18 cellular contexts compared by ENCODE assay signal in the genomic region with DNA sequence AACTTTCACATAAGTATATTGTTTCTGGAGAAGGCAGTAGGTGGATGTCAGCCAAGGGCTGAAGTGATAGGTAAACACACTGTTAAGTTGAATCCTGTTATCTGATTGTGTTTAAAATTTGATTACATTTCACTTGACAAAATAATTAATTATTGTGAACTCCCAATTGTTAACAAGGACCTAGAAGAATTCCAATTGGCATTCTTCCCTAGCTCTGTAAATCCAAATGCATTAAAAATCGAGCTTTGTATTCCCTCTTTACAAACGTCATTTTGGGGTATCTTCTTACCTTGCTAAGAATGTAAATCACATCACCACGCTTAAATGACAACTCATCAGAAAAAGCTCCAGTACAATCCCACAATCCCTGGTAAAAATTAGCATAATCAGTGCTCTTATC.
DNase-seq lines count a peak whose midpoint lies in the region; ATAC-seq lines count a peak whose summit lies in the region.
"Had no signal": no experiment of that assay in that cellular context is flagged by ENCODE, and none has a peak within 500 bp of the region (broad histone marks: within the 10 kb centered on the region; RNA-seq: fewer than 3 reads in every experiment).

No MANE protein-coding gene starts in this region.

- no peak overlapping the region for H3K4ac ChIP-seq in mesenchymal stem cell (ENCODE audit: low read depth in 1 of 2, low read length in 2 of 2)

- H3K27ac ChIP-seq in mesenchymal stem cell (ENCODE audit: low read length, poor library complexity, severe bottlenecking) = no peak overlapping the region
- H3K27ac ChIP-seq: 22Rv1, GM23248 had no signal

- no peak overlapping the region for H3K18ac ChIP-seq in mesenchymal stem cell (ENCODE audit: low read depth in 1 of 2, low read length in 2 of 2)

- no peaks in the 10 kb centered on the region for H3K4me1 ChIP-seq in mesenchymal stem cell (ENCODE audit: control insufficient read depth, insufficient read depth, low read depth, low read length)

- H2BK5ac ChIP-seq in mesenchymal stem cell (ENCODE audit: low read depth, low read length, poor library complexity, severe bottlenecking) = no peak overlapping the region

- no peak overlapping the region for H3K23ac ChIP-seq in mesenchymal stem cell (ENCODE audit: low read length in 2 of 2)

- no peak overlapping the region for H2BK15ac ChIP-seq in mesenchymal stem cell (ENCODE audit: low read depth, poor library complexity, severe bottlenecking)

- no peak overlapping the region for H2AK5ac ChIP-seq in mesenchymal stem cell (ENCODE audit: low read length, severe bottlenecking)

- H3K27me3 ChIP-seq in mesenchymal stem cell (ENCODE audit: control insufficient read depth in 1 of 2, insufficient read depth in 1 of 2, low read length in 2 of 2) = no peaks in the 10 kb centered on the region
- H3K27me3 ChIP-seq: MG63 had no signal

- H4K8ac ChIP-seq in mesenchymal stem cell (ENCODE audit: low read length) = no peak overlapping the region

- H3K9ac ChIP-seq in mesenchymal stem cell (ENCODE audit: low read length) = peak overlapping the region; percentile 70
- H3K9ac ChIP-seq: GM23248, SK-N-SH had no signal

- H3K9me3 ChIP-seq in mesenchymal stem cell (ENCODE audit: control insufficient read depth, low read length) = no peaks in the 10 kb centered on the region
- H3K9me3 ChIP-seq: MG63, SK-N-SH had no signal

- H3K4me3 ChIP-seq in mesenchymal stem cell (ENCODE audit: insufficient read depth in 1 of 2, low read depth in 1 of 2, low read length in 2 of 2) = no peak overlapping the region
- H3K4me3 ChIP-seq: GM23248, MG63 had no signal

- no peak overlapping the region for H2BK12ac ChIP-seq in mesenchymal stem cell (ENCODE audit: low read length in 2 of 2)

- DNase-seq in DMS79 treated with DMSO at 0.1 percent for 48 hours (lab: John Stamatoyannopoulos, UW) (peak; percentile 46), DMS79 (lab: John Stamatoyannopoulos, UW) (no peak), NCI-H128 (lab: John Stamatoyannopoulos, UW; ENCODE audit: unreplicated experiment) (peak; percentile 42), NCI-H748 treated with DMSO at 0.1 percent for 48 hours (lab: John Stamatoyannopoulos, UW) (peak; percentile 25), mesenchymal stem cell (no peak), T-helper 1 cell (no peak)
- DNase-seq in central memory CD4-positive, alpha-beta T cell = no peak
- DNase-seq: CD8-positive, alpha-beta T cell; EL; GM23248; KG1; MG63; NCI-H146; NCI-H524 treated with DMSO at 0.1 percent for 48 hours; SK-N-SH had no signal

- no peak overlapping the region for H3K4me2 ChIP-seq in mesenchymal stem cell (ENCODE audit: low read length, poor library complexity, severe bottlenecking)
- H3K4me2 ChIP-seq: SK-N-SH had no signal

- no peaks in the 10 kb centered on the region for H3K79me1 ChIP-seq in mesenchymal stem cell (replicated peaks; ENCODE audit: low read length, poor library complexity, severe bottlenecking)

- no peak for ATAC-seq in HG03521 (IDR thresholded peaks at IDR 0.05; ENCODE audit: unreplicated experiment)
- ATAC-seq: CD8-positive, alpha-beta T cell; Right ventricle myocardium inferior had no signal

- H2AFZ ChIP-seq in mesenchymal stem cell (ENCODE audit: low read depth, low read length) = no peak overlapping the region
- H2AFZ ChIP-seq: GM23248 had no signal

- no peak overlapping the region for H3K14ac ChIP-seq in mesenchymal stem cell (ENCODE audit: low read length in 2 of 2)

- no peak overlapping the region for H4K91ac ChIP-seq in mesenchymal stem cell (ENCODE audit: low read length)

- no peak overlapping the region for H2BK120ac ChIP-seq in mesenchymal stem cell (ENCODE audit: low read depth, low read length)

- no peaks in the 10 kb centered on the region for H3K36me3 ChIP-seq in mesenchymal stem cell (ENCODE audit: control insufficient read depth in 1 of 2, insufficient read depth in 2 of 2, low read depth in 1 of 2, low read length in 2 of 2)
- H3K36me3 ChIP-seq: MG63 had no signal

- WGBS in mesenchymal stem cell = 54% methylated on average over 3 of the region's 3 CpGs

Comparison
In these comparisons a context has a peak if more than half of its experiments do, and no peak if none do; other contexts are left out.
1. DNase-seq: peak in DMS79 treated with DMSO at 0.1 percent for 48 hours (single experiment), NCI-H128 (single experiment) and NCI-H748 treated with DMSO at 0.1 percent for 48 hours (single experiment); none in DMS79 (single experiment), mesenchymal stem cell (single experiment), T-helper 1 cell (0 of 5) and central memory CD4-positive, alpha-beta T cell (single experiment).